8 cellular contexts compared by ENCODE assay signal in genomic region chr12:94874086-94874985, GRCh38.
DNase-seq lines count a peak whose midpoint lies in the region; ATAC-seq and TF ChIP-seq lines count a peak whose summit lies in the region.

No MANE protein-coding gene starts in this region.

- DNase-seq in CD8-positive, alpha-beta T cell = no peak
- no peak for DNase-seq in MM.1S
- peak; percentile 55 for DNase-seq in endodermal cell
- DNase-seq in osteocyte (ENCODE audit: extremely low spot score, unreplicated experiment) = no peak
- DNase-seq in omental fat pad (ENCODE audit: low spot score) = no peak
- DNase-seq in HK-2 (ENCODE audit: unreplicated experiment) = no peak

- H3K9me2 ChIP-seq in MM.1S (replicated peaks; ENCODE audit: insufficient read depth, low read length) = no peaks in the 10 kb centered on the region

- no peak for TF ChIP-seq CTCF in CD8-positive, alpha-beta T cell (IDR thresholded peaks at IDR 0.05)
- TF ChIP-seq CTCF in MM.1S (IDR thresholded peaks at IDR 0.05; ENCODE audit: low read length) (no peak), endodermal cell (conservative IDR thresholded peaks at IDR 0.05) (no peak), osteocyte (IDR thresholded peaks at IDR 0.05) (no peak), omental fat pad (IDR thresholded peaks at IDR 0.05) (no peak)

- H3K4me2 ChIP-seq in MM.1S (ENCODE audit: low read depth, low read length) = peak overlapping the region; percentile 83

- peaks cover 23% of the 10 kb centered on the region for H3K27me3 ChIP-seq in CD8-positive, alpha-beta T cell (ENCODE audit: insufficient read depth, low read length)
- H3K27me3 ChIP-seq in MM.1S (replicated peaks; ENCODE audit: insufficient read depth, low read length) (no peaks in the 10 kb centered on the region), endodermal cell (ENCODE audit: control insufficient read depth, insufficient read depth, low read length, poor library complexity, severe bottlenecking) (peaks cover 77% of the 10 kb centered on the region)

- 23 to 24% methylated on average over 27 to 38 of the region's 38 CpGs for WGBS in endodermal cell (ENCODE audit: insufficient coverage in 1 of 2, insufficient read length in 1 of 2), 2 experiments

- H4K20me1 ChIP-seq in MM.1S (ENCODE audit: insufficient read depth, low read length) = no peaks in the 10 kb centered on the region

- H3K27me3 Mint-ChIP-seq in CD8-positive, alpha-beta T cell (ENCODE audit: low read depth) = peaks cover 76% of the 10 kb centered on the region
- H3K27me3 Mint-ChIP-seq in endodermal cell (ENCODE audit: insufficient read depth) (peaks cover 67% of the 10 kb centered on the region), osteocyte (ENCODE audit: unreplicated experiment) (peaks cover 71% of the 10 kb centered on the region)

- H3K9me3 Mint-ChIP-seq in CD8-positive, alpha-beta T cell = no peaks in the 10 kb centered on the region
- no peaks in the 10 kb centered on the region for H3K9me3 Mint-ChIP-seq in endodermal cell
- H3K9me3 Mint-ChIP-seq in osteocyte (ENCODE audit: unreplicated experiment) = no peaks in the 10 kb centered on the region

- intact Hi-C loops in CD8-positive, alpha-beta T cell (cut with DNase I, micrococcal nuclease) = loop anchor here in 1 of 2 experiments (10.0 kb wide), 1 partner anchor 740 kb away; no protein-coding TSS in a partner anchor

- H2AFZ ChIP-seq in MM.1S (ENCODE audit: low read length) = peak overlapping the region; percentile 89

- H3K4me1 ChIP-seq in CD8-positive, alpha-beta T cell (ENCODE audit: insufficient read depth, low read length) = peaks cover 9% of the 10 kb centered on the region
- H3K4me1 ChIP-seq in MM.1S (ENCODE audit: low read length) (peaks cover 10% of the 10 kb centered on the region; the same call in 1 of the 2 replicates), endodermal cell (ENCODE audit: control insufficient read depth, insufficient read depth, low read length) (no peaks in the 10 kb centered on the region)

- H3K9ac ChIP-seq in MM.1S (ENCODE audit: low read length) (peak overlapping the region; percentile 46; the same call in 1 of the 2 replicates), endodermal cell (ENCODE audit: extremely low read depth, low read length, poor library complexity, severe bottlenecking) (no peak overlapping the region)

- H3K4me1 Mint-ChIP-seq in CD8-positive, alpha-beta T cell (ENCODE audit: low read depth) = peaks cover 23% of the 10 kb centered on the region
- H3K4me1 Mint-ChIP-seq in endodermal cell = peaks cover 1% of the 10 kb centered on the region
- peaks cover 11% of the 10 kb centered on the region for H3K4me1 Mint-ChIP-seq in osteocyte (ENCODE audit: unreplicated experiment)

- no peak for ATAC-seq in CD8-positive, alpha-beta T cell
- no peak for ATAC-seq in GM19397 (IDR thresholded peaks at IDR 0.05; ENCODE audit: unreplicated experiment)
- no peak for ATAC-seq in esophagus mucosa
- no peak for ATAC-seq in omental fat pad (ENCODE audit: low FRiP score)

- H3K79me2 ChIP-seq in MM.1S (ENCODE audit: low read length) = peaks cover 34% of the 10 kb centered on the region

- H3K27ac Mint-ChIP-seq in CD8-positive, alpha-beta T cell = no peak overlapping the region
- H3K27ac Mint-ChIP-seq in endodermal cell (no peak overlapping the region), osteocyte (ENCODE audit: unreplicated experiment) (no peak overlapping the region)

- H3K36me3 Mint-ChIP-seq in CD8-positive, alpha-beta T cell = no peaks in the 10 kb centered on the region
- H3K36me3 Mint-ChIP-seq in endodermal cell (ENCODE audit: low read depth) = no peaks in the 10 kb centered on the region
- H3K36me3 Mint-ChIP-seq in osteocyte (ENCODE audit: unreplicated experiment) = peaks cover 2% of the 10 kb centered on the region

- H3K27ac ChIP-seq in CD8-positive, alpha-beta T cell (ENCODE audit: low read depth, low read length) = no peak overlapping the region
- H3K27ac ChIP-seq in MM.1S (ENCODE audit: low read length) (no peak overlapping the region), endodermal cell (ENCODE audit: low read depth, low read length) (no peak overlapping the region)

- no peaks in the 10 kb centered on the region for H3K9me3 ChIP-seq in CD8-positive, alpha-beta T cell (ENCODE audit: low read length)
- H3K9me3 ChIP-seq in MM.1S (replicated peaks; ENCODE audit: insufficient read depth, low read length) (no peaks in the 10 kb centered on the region), endodermal cell (ENCODE audit: control insufficient read depth, low read length) (no peaks in the 10 kb centered on the region)

- CTCF ChIA-PET in CD8-positive, alpha-beta T cell (lab: Charles Lee) = no interaction called here

- peak overlapping the region; percentile 11 for H3K4me3 ChIP-seq in CD8-positive, alpha-beta T cell (ENCODE audit: low read depth, low read length)
- H3K4me3 ChIP-seq in MM.1S (ENCODE audit: low read length) (peak overlapping the region; percentile 71), endodermal cell (ENCODE audit: low read length) (peak overlapping the region; percentile 66)

- H3K4me3 Mint-ChIP-seq in CD8-positive, alpha-beta T cell = peak overlapping the region; percentile 74
- peak overlapping the region; percentile 56 for H3K4me3 Mint-ChIP-seq in endodermal cell
- peak overlapping the region; percentile 72 for H3K4me3 Mint-ChIP-seq in osteocyte (ENCODE audit: unreplicated experiment)

- POLR2A ChIA-PET in CD8-positive, alpha-beta T cell (lab: Charles Lee) = no interaction called here

- H3F3A ChIP-seq in MM.1S (ENCODE audit: insufficient read depth, low read length) = no peaks in the 10 kb centered on the region

- no peaks in the 10 kb centered on the region for H3K36me3 ChIP-seq in CD8-positive, alpha-beta T cell (ENCODE audit: insufficient read depth, low read length)
- H3K36me3 ChIP-seq in MM.1S (replicated peaks; ENCODE audit: insufficient read depth, low read length) (no peaks in the 10 kb centered on the region), endodermal cell (ENCODE audit: control insufficient read depth, insufficient read depth, low read length) (no peaks in the 10 kb centered on the region)

Comparison
In these comparisons a context has a peak if more than half of its experiments do, and no peak if none do; other contexts are left out.
1. H3K4me3 ChIP-seq: peak in every context shown above with its lines; median percentile 71 in MM.1S; 66 in endodermal cell; 11 in CD8-positive, alpha-beta T cell.